8 cellular contexts compared by ENCODE assay signal in genomic region chr22:41524283-41524682, GRCh38. TPM values are rescaled to one million over a fixed set of nuclear protein-coding genes. Genes with fewer than 3 reads are reported as not detected.
A peak's percentile ranks its signal among the peaks of the same experiment; 100 is the strongest.
DNase-seq lines count a peak whose midpoint lies in the region; ATAC-seq, FAIRE-seq and TF ChIP-seq lines count a peak whose summit lies in the region.
"Had no signal": no experiment of that assay in that cellular context is flagged by ENCODE, and none has a peak within 500 bp of the region (broad histone marks: within the 10 kb centered on the region; RNA-seq: fewer than 3 reads in every experiment).

No MANE protein-coding gene starts in this region.

- peak overlapping the region; percentile 84 for H4K91ac ChIP-seq in IMR-90 (ENCODE audit: insufficient read depth, low read depth, low read length)

- DNase-seq in IMR-90 (peak; percentile 78), K562 (ENCODE audit: extremely low read depth in 1 of 4, low spot score in 3 of 4) (no peak), kidney (peak; percentile 86), 8988T (no peak), MM.1S (no peak)
- DNase-seq: trophoblast cell had no signal

- peak overlapping the region; percentile 86 for H2AK9ac ChIP-seq in IMR-90 (replicated peaks; ENCODE audit: low read depth, low read length, poor library complexity)

- H4K20me1 ChIP-seq in IMR-90 (ENCODE audit: insufficient read depth, low read length), result peaks cover 26% of the 10 kb centered on the region
- no peaks in the 10 kb centered on the region; the same call in 1 of the 2 replicates for H4K20me1 ChIP-seq in K562 (replicated peaks; ENCODE audit: control insufficient read depth, insufficient read depth, low read length)
- no peaks in the 10 kb centered on the region for H4K20me1 ChIP-seq in MM.1S (ENCODE audit: insufficient read depth, low read length)

- no peaks in the 10 kb centered on the region for H3K9me3 ChIP-seq in IMR-90 (ENCODE audit: control insufficient read depth, insufficient read depth, low read length)
- no peaks in the 10 kb centered on the region for H3K9me3 ChIP-seq in K562 (replicated peaks; ENCODE audit: control insufficient read depth, insufficient read depth, low read depth, low read length)
- no peaks in the 10 kb centered on the region for H3K9me3 ChIP-seq in kidney (ENCODE audit: control insufficient read depth in 1 of 2, low read length in 2 of 2)
- no peaks in the 10 kb centered on the region for H3K9me3 ChIP-seq in stomach smooth muscle (ENCODE audit: control insufficient read depth in 2 of 2, low read length in 2 of 2)
- H3K9me3 ChIP-seq in MM.1S (replicated peaks; ENCODE audit: insufficient read depth, low read length), result no peaks in the 10 kb centered on the region

- in situ Hi-C loops in IMR-90 (cut with MboI; ENCODE audit: low sequenced_read_pairs), result loop anchor here (25.0 kb wide), 1 partner anchor 587 kb away; no protein-coding TSS in a partner anchor
- in situ Hi-C loops in K562 (cut with MboI), result no loop called here

- H3K4me3 ChIP-seq in IMR-90 (ENCODE audit: insufficient read depth, low read depth, low read length) (no peak overlapping the region), K562 (no peak overlapping the region), kidney (ENCODE audit: low read length in 2 of 2) (no peak overlapping the region), stomach smooth muscle (ENCODE audit: low read length in 2 of 2) (peak overlapping the region; percentile 7 to 44), MM.1S (ENCODE audit: low read length) (no peak overlapping the region)

- H3K56ac ChIP-seq in IMR-90 (ENCODE audit: extremely low read depth, insufficient read depth, low read length), result peak overlapping the region; percentile 28; the same call in 1 of the 2 replicates

- FAIRE-seq in K562 (lab: Jason Lieb, UNC) (no peak), kidney (lab: Jason Lieb, UNC) (no peak)

- no peak for TF ChIP-seq RAD21 in IMR-90 (IDR thresholded peaks at IDR 0.05; ENCODE audit: low read length)
- no peak for TF ChIP-seq RAD21 in K562 (CRISPR knock-in tag; conservative IDR thresholded peaks at IDR 0.05 in 1 of 2, IDR thresholded peaks at IDR 0.05 in 1 of 2)

- TF ChIP-seq POLR2A in IMR-90 (IDR thresholded peaks at IDR 0.05; ENCODE audit: low read depth, low read length) (no peak), K562 (conservative IDR thresholded peaks at IDR 0.05) (0 out of 2 replicates have a peak, but pooled peaks have one; percentile 30)

- H3K79me2 ChIP-seq in K562 (ENCODE audit: control insufficient read depth, insufficient read depth, low read length) (no peaks in the 10 kb centered on the region; the same call in 2 of the 3 replicates), MM.1S (ENCODE audit: low read length) (no peaks in the 10 kb centered on the region; the same call in 1 of the 2 replicates)

- peaks cover 25% of the 10 kb centered on the region for H3K4me1 ChIP-seq in IMR-90 (ENCODE audit: control insufficient read depth, insufficient read depth, low read length)
- peaks cover 24 to 55% of the 10 kb centered on the region in 2 experiments for H3K4me1 ChIP-seq in K562 (replicated peaks in 1 of 2; ENCODE audit: control insufficient read depth in 2 of 2, insufficient read depth in 2 of 2, low read length in 2 of 2)
- peaks cover 17 to 24% of the 10 kb centered on the region in 2 donors for H3K4me1 ChIP-seq in kidney (ENCODE audit: control insufficient read depth in 1 of 2, insufficient read depth in 1 of 2, low read depth in 1 of 2, low read length in 2 of 2)
- H3K4me1 ChIP-seq in stomach smooth muscle (ENCODE audit: control insufficient read depth, insufficient read depth, low read length), result peaks cover 47% of the 10 kb centered on the region
- H3K4me1 ChIP-seq in MM.1S (ENCODE audit: low read length), result no peaks in the 10 kb centered on the region

- H2BK20ac ChIP-seq in IMR-90 (ENCODE audit: low read depth, low read length), result peak overlapping the region; percentile 72

- ATAC-seq in IMR-90 (ENCODE audit: low read depth) (peak; percentile 65), K562 (no peak), GM21423 (IDR thresholded peaks at IDR 0.05; ENCODE audit: unreplicated experiment) (no peak)

- H3K23ac ChIP-seq in IMR-90 (ENCODE audit: low read depth, low read length), result peak overlapping the region; percentile 90; the same call in 1 of the 2 replicates

- H2AFZ ChIP-seq in IMR-90 (replicated peaks; ENCODE audit: low read length, poor library complexity), result peak overlapping the region; percentile 64
- no peak overlapping the region for H2AFZ ChIP-seq in K562 (ENCODE audit: low read depth, low read length)
- no peak overlapping the region for H2AFZ ChIP-seq in MM.1S (ENCODE audit: low read length)

- peak overlapping the region; percentile 91 for H2BK120ac ChIP-seq in IMR-90 (ENCODE audit: low read depth, low read length)

- WGBS in IMR-90 (ENCODE audit: extremely low coverage in 2 of 2, insufficient read length in 1 of 2), 2 experiments, result 45% methylated on average over 7 of the region's 12 CpGs; no CpG with 5 or more reads in 1 of the 2 experiments
- 76% methylated on average over 9 of the region's 12 CpGs for WGBS in K562 (ENCODE audit: insufficient coverage, low coverage, missing lambda C conversion rate)

- peak overlapping the region; percentile 67 for H3K4me2 ChIP-seq in IMR-90 (ENCODE audit: low read depth, low read length)
- peak overlapping the region; percentile 51 for H3K4me2 ChIP-seq in K562 (ENCODE audit: insufficient read depth, low read length)
- H3K4me2 ChIP-seq in MM.1S (ENCODE audit: low read depth, low read length), result no peak overlapping the region

- H3K9me2 ChIP-seq in MM.1S (replicated peaks; ENCODE audit: insufficient read depth, low read length), result no peaks in the 10 kb centered on the region

- H3F3A ChIP-seq in MM.1S (ENCODE audit: insufficient read depth, low read length), result peaks cover 7% of the 10 kb centered on the region

- peak overlapping the region; percentile 35; the same call in 2 of the 3 replicates for H2BK15ac ChIP-seq in IMR-90 (ENCODE audit: low read depth, low read length)

- BruUV-seq in IMR-90 (replicated peaks; lab: Mats Ljungman, UMichigan) (no TSS peak), K562 (replicated peaks; lab: Mats Ljungman, UMichigan) (no TSS peak)

- H2AK5ac ChIP-seq in IMR-90 (ENCODE audit: low read depth, low read length), result peak overlapping the region; percentile 96

- H3K14ac ChIP-seq in IMR-90 (replicated peaks; ENCODE audit: low read depth, low read length), result peak overlapping the region; percentile 71

- peak overlapping the region; percentile 90 to 94; a peak in 3 of 4 replicates for H4K8ac ChIP-seq in IMR-90 (ENCODE audit: low read depth in 2 of 2, low read length in 2 of 2)

- H3K18ac ChIP-seq in IMR-90 (ENCODE audit: low read depth, low read length), result peak overlapping the region; percentile 87

- CTCF ChIA-PET in IMR-90 (lab: Yijun Ruan, JAX) (interaction anchor here (0.6 to 1.7 kb wide), 4 partner anchors 20 to 156 kb away, joined by 3 to 8 read pairs (median 3); partner anchors contain the start of gene POLR3H), K562 (lab: Yijun Ruan, JAX; ENCODE audit: low intra/inter-chr PET ratio) (no interaction called here)

- POLR2A ChIA-PET in IMR-90 (lab: Charles Lee; ENCODE audit: unreplicated experiment) (no interaction called here), K562 (lab: Yijun Ruan, JAX) (interaction anchor here (0.7 to 0.9 kb wide), 2 partner anchors 56 to 79 kb away, joined by 3 read pairs; partner anchors contain the start of genes ACO2 and PHF5A)

- peak overlapping the region; percentile 89 for H4K5ac ChIP-seq in IMR-90 (ENCODE audit: low read depth, low read length)

- H3K4ac ChIP-seq in IMR-90 (ENCODE audit: low read depth, low read length), result peak overlapping the region; percentile 94

- peaks cover 6 to 43% of the 10 kb centered on the region in 2 experiments; a peak in 3 of 4 replicates for H3K79me1 ChIP-seq in IMR-90 (ENCODE audit: low read depth in 1 of 2, low read length in 2 of 2)

- H2BK5ac ChIP-seq in IMR-90 (ENCODE audit: low read depth, low read length, poor library complexity, severe bottlenecking), result peak overlapping the region; percentile 95

- no peak for TF ChIP-seq EP300 in K562 (IDR thresholded peaks at IDR 0.05; ENCODE audit: low read length)

- H3K9ac ChIP-seq in IMR-90 (ENCODE audit: low read depth, low read length) (peak overlapping the region; percentile 51; the same call in 1 of the 2 replicates), K562 (ENCODE audit: insufficient read depth in 1 of 2, low read depth in 2 of 2, low read length in 2 of 2) (peak overlapping the region; percentile 67 to 90), kidney (ENCODE audit: low read length in 2 of 2) (no peak overlapping the region), stomach smooth muscle (ENCODE audit: low read length in 2 of 2) (peak overlapping the region in 1 of 2 donors; percentile 68), MM.1S (ENCODE audit: low read length) (no peak overlapping the region)

- peaks cover 15% of the 10 kb centered on the region; the same call in 1 of the 2 replicates for H3K9me1 ChIP-seq in IMR-90 (ENCODE audit: insufficient read depth, low read length)
- H3K9me1 ChIP-seq in K562 (ENCODE audit: control insufficient read depth, insufficient read depth, low read length), result no peaks in the 10 kb centered on the region

- H3K36me3 ChIP-seq in IMR-90 (ENCODE audit: control insufficient read depth, insufficient read depth, low read length) (peaks cover 53% of the 10 kb centered on the region), K562 (ENCODE audit: control insufficient read depth, insufficient read depth, low read length) (peaks cover 85% of the 10 kb centered on the region), kidney (ENCODE audit: control insufficient read depth in 1 of 2, insufficient read depth in 2 of 2, low read length in 2 of 2) (peaks cover 38 to 78% of the 10 kb centered on the region in 2 donors), stomach smooth muscle (ENCODE audit: control insufficient read depth in 2 of 2, insufficient read depth in 2 of 2, low read length in 2 of 2) (peaks cover 44 to 52% of the 10 kb centered on the region in 2 donors), MM.1S (replicated peaks; ENCODE audit: insufficient read depth, low read length) (peaks cover 11% of the 10 kb centered on the region)

- H3K27me3 ChIP-seq in IMR-90 (ENCODE audit: control insufficient read depth, insufficient read depth, low read length) (no peaks in the 10 kb centered on the region), K562 (ENCODE audit: control insufficient read depth in 2 of 2, insufficient read depth in 2 of 2, low read length in 2 of 2) (no peaks in the 10 kb centered on the region), stomach smooth muscle (ENCODE audit: control insufficient read depth in 1 of 2, insufficient read depth in 2 of 2, low read length in 2 of 2) (no peaks in the 10 kb centered on the region), MM.1S (replicated peaks; ENCODE audit: insufficient read depth, low read length) (no peaks in the 10 kb centered on the region)

- dilution Hi-C loops in IMR-90 (cut with HindIII; ENCODE audit: low sequenced_read_pairs, unreplicated experiment), result no loop called here

- peak overlapping the region; percentile 94 for H3K27ac ChIP-seq in IMR-90 (ENCODE audit: insufficient read depth, low read length)
- H3K27ac ChIP-seq in K562 (ENCODE audit: extremely low read depth, low read depth, low read length), result peak overlapping the region; percentile 84
- peak overlapping the region; percentile 69 to 84 for H3K27ac ChIP-seq in kidney (ENCODE audit: low read depth in 2 of 2, low read length in 2 of 2)
- H3K27ac ChIP-seq in stomach smooth muscle (ENCODE audit: low read length), result peak overlapping the region; percentile 88
- H3K27ac ChIP-seq in MM.1S (ENCODE audit: low read length), result no peak overlapping the region

- TF ChIP-seq CTCF in IMR-90 (conservative IDR thresholded peaks at IDR 0.05; ENCODE audit: low read depth, low read length) (no peak), K562 (IDR thresholded peaks at IDR 0.05 in 2 of 3, conservative IDR thresholded peaks at IDR 0.05 in 1 of 3; ENCODE audit: insufficient read depth in 2 of 3, low read depth in 1 of 3, low read length in 3 of 3) (no peak), kidney (IDR thresholded peaks at IDR 0.05; ENCODE audit: borderline replicate concordance, extremely low read depth, insufficient read depth) (no peak), MM.1S (IDR thresholded peaks at IDR 0.05; ENCODE audit: low read length) (no peak)

- intact Hi-C loops in IMR-90 (cut with micrococcal nuclease) (loop anchor here (1.0 kb wide), 1 partner anchor 78 kb away; the partner anchor contains the start of gene TOB2), K562 (cut with micrococcal nuclease) (no loop called here), kidney (cut with DNase I) (no loop called here)

RNA-seq across cellular contexts. Expression of gene POLR3H, which starts 20.0 kb away (rescaled TPM):
- 37.8 and 39.7 TPM in 2 replicates for total RNA-seq in IMR-90 (2012; rRNA removed)
- polyA plus RNA-seq in IMR-90 (2012; rRNA removed), result 62.1 and 67.8 TPM in 2 replicates
- polyA plus RNA-seq in IMR-90 (2012; cell fraction: cytosol; rRNA removed), result 47.0 and 48.8 TPM in 2 replicates
- 34.7 and 48.2 TPM in 2 replicates for polyA plus RNA-seq in IMR-90 (2012; cell fraction: nucleus; rRNA removed; ENCODE audit: low replicate concordance)
- total RNA-seq in K562 (2011; cell fraction: chromatin; rRNA removed; ENCODE audit: low replicate concordance), result 27.2 and 67.1 TPM in 2 replicates
- total RNA-seq in K562 (2011; cell fraction: nucleolus; rRNA removed), result 34.1 and 37.9 TPM in 2 replicates
- total RNA-seq in K562 (2011; cell fraction: nucleoplasm; rRNA removed), result 29.8 and 33.0 TPM in 2 replicates
- 14.2 and 14.3 TPM in 2 replicates for total RNA-seq in K562 (2014; rRNA removed)
- total RNA-seq in K562 (2014; rRNA removed; fragmentation: Illumina TruSeq; extraction: Trizol), result 13.8 and 17.7 TPM in 2 replicates
- total RNA-seq in K562 (2015; rRNA removed; fragmentation: Illumina TruSeq; extraction: Trizol), result 21.7 and 22.2 TPM in 2 replicates
- 48.4 and 49.8 TPM in 2 replicates for total RNA-seq in K562 (2021)
- polyA plus RNA-seq in K562 (2011; rRNA removed), result 33.8 and 33.9 TPM in 2 replicates
- polyA plus RNA-seq in K562 (2011; cell fraction: cytosol; rRNA removed), result 46.1 and 57.0 TPM in 2 replicates
- 24.1 and 29.3 TPM in 2 replicates for polyA plus RNA-seq in K562 (2011; cell fraction: nucleus; rRNA removed)
- polyA plus RNA-seq in K562 (2012), result 20.2 and 42.2 TPM in 2 replicates
- polyA plus RNA-seq in K562 (2014; fragmentation: Illumina TruSeq; extraction: Trizol), result 38.6 and 39.5 TPM in 2 replicates
- 10 to 100 TPM in 1 of 2 experiments, 1 to 10 TPM in 1; 5.3 to 10.3 TPM for polyA plus RNA-seq in K562 (2014; fragmentation: Nextera tagmentation; extraction: Ambion mirVana)
- polyA plus RNA-seq in K562 (2014; rRNA removed), result 32.5 and 33.8 TPM in 2 replicates
- polyA minus RNA-seq in K562 (2011; rRNA and poly(A)+ RNA removed), result 30.2 and 42.0 TPM in 2 replicates
- polyA minus RNA-seq in K562 (2011; cell fraction: cytosol; rRNA and poly(A)+ RNA removed), result 12.9 and 14.1 TPM in 2 replicates
- 14.0 and 14.7 TPM in 2 replicates for polyA minus RNA-seq in K562 (2011; cell fraction: nucleus; rRNA and poly(A)+ RNA removed)
- 39.4 TPM for total RNA-seq in kidney
- 37.4 TPM for polyA plus RNA-seq in kidney (ENCODE audit: insufficient read depth, low read depth, low replicate concordance)

RNA-seq across cellular contexts. Expression of gene CSDC2, which starts 36.5 kb away (rescaled TPM):
- total RNA-seq in IMR-90 (2012; rRNA removed) (2.5 and 2.8 TPM in 2 replicates), K562 (2014; rRNA removed) (not detected in 2 replicates), K562 (2014; rRNA removed; fragmentation: Illumina TruSeq; extraction: Trizol) (not detected in 2 replicates), K562 (2015; rRNA removed; fragmentation: Illumina TruSeq; extraction: Trizol) (not detected in 2 replicates), K562 (2021) (0.09 and 0.11 TPM in 2 replicates), kidney (7.8 TPM)
- polyA plus RNA-seq in IMR-90 (2012; rRNA removed) (23.1 and 26.3 TPM in 2 replicates), K562 (2011; rRNA removed) (not detected in 2 replicates), K562 (2014; fragmentation: Illumina TruSeq; extraction: Trizol) (not detected in 2 replicates), K562 (2014; fragmentation: Nextera tagmentation; extraction: Ambion mirVana) (not detected), K562 (2014; rRNA removed) (0.09 TPM in 1 of 2 replicates, not detected in the other), kidney (ENCODE audit: insufficient read depth, low read depth, low replicate concordance) (47.1 TPM)
- polyA plus RNA-seq in IMR-90 (2012; cell fraction: cytosol; rRNA removed), result 13.8 and 28.0 TPM in 2 replicates
- polyA plus RNA-seq in IMR-90 (2012; cell fraction: nucleus; rRNA removed; ENCODE audit: low replicate concordance), result 55.2 and 128 TPM in 2 replicates
- total RNA-seq in K562 (2011; cell fraction: chromatin; rRNA removed; ENCODE audit: low replicate concordance), result 0.16 TPM in 1 of 2 replicates, not detected in the other
- 0.13 TPM in 1 of 2 replicates, not detected in the other for total RNA-seq in K562 (2011; cell fraction: nucleolus; rRNA removed)
- total RNA-seq in K562 (2011; cell fraction: nucleoplasm; rRNA removed), result not detected in 2 replicates
- polyA plus RNA-seq in K562 (2011; cell fraction: cytosol; rRNA removed), result 0.01 and 0.06 TPM in 2 replicates
- 0.08 and 0.14 TPM in 2 replicates for polyA plus RNA-seq in K562 (2011; cell fraction: nucleus; rRNA removed)
- 0.09 and 0.10 TPM in 2 replicates for polyA plus RNA-seq in K562 (2012)
- not detected in 2 replicates for polyA minus RNA-seq in K562 (2011; rRNA and poly(A)+ RNA removed)
- not detected in 2 replicates for polyA minus RNA-seq in K562 (2011; cell fraction: cytosol; rRNA and poly(A)+ RNA removed)
- polyA minus RNA-seq in K562 (2011; cell fraction: nucleus; rRNA and poly(A)+ RNA removed), result not detected in 2 replicates

RNA-seq across cellular contexts. Expression of gene ACO2, which starts 55.4 kb away (rescaled TPM):
- total RNA-seq in IMR-90 (2012; rRNA removed) (65.3 and 71.3 TPM in 2 replicates), K562 (2014; rRNA removed) (84.1 and 116 TPM in 2 replicates), K562 (2014; rRNA removed; fragmentation: Illumina TruSeq; extraction: Trizol) (34.1 and 42.1 TPM in 2 replicates), K562 (2015; rRNA removed; fragmentation: Illumina TruSeq; extraction: Trizol) (52.5 and 53.3 TPM in 2 replicates), K562 (2021) (117 and 119 TPM in 2 replicates), kidney (119 TPM)
- polyA plus RNA-seq in IMR-90 (2012; rRNA removed) (69.5 and 72.9 TPM in 2 replicates), K562 (2011; rRNA removed) (17.0 and 41.7 TPM in 2 replicates), K562 (2014; fragmentation: Illumina TruSeq; extraction: Trizol) (109 and 111 TPM in 2 replicates), K562 (2014; fragmentation: Nextera tagmentation; extraction: Ambion mirVana) (10 to 100 TPM; 16.2 to 28.7 TPM), K562 (2014; rRNA removed) (43.2 and 54.6 TPM in 2 replicates), kidney (ENCODE audit: insufficient read depth, low read depth, low replicate concordance) (262 TPM)
- 55.7 and 81.0 TPM in 2 replicates for polyA plus RNA-seq in IMR-90 (2012; cell fraction: cytosol; rRNA removed)
- polyA plus RNA-seq in IMR-90 (2012; cell fraction: nucleus; rRNA removed; ENCODE audit: low replicate concordance), result 43.2 and 73.9 TPM in 2 replicates
- 66.8 and 134 TPM in 2 replicates for total RNA-seq in K562 (2011; cell fraction: chromatin; rRNA removed; ENCODE audit: low replicate concordance)
- 96.2 and 100 TPM in 2 replicates for total RNA-seq in K562 (2011; cell fraction: nucleolus; rRNA removed)
- 83.8 and 84.8 TPM in 2 replicates for total RNA-seq in K562 (2011; cell fraction: nucleoplasm; rRNA removed)
- 32.6 and 36.3 TPM in 2 replicates for polyA plus RNA-seq in K562 (2011; cell fraction: cytosol; rRNA removed)
- polyA plus RNA-seq in K562 (2011; cell fraction: nucleus; rRNA removed), result 119 and 126 TPM in 2 replicates
- polyA plus RNA-seq in K562 (2012), result 86.0 and 125 TPM in 2 replicates
- 14.8 and 25.3 TPM in 2 replicates for polyA minus RNA-seq in K562 (2011; rRNA and poly(A)+ RNA removed)
- 42.2 and 69.6 TPM in 2 replicates for polyA minus RNA-seq in K562 (2011; cell fraction: cytosol; rRNA and poly(A)+ RNA removed)
- 39.7 and 49.1 TPM in 2 replicates for polyA minus RNA-seq in K562 (2011; cell fraction: nucleus; rRNA and poly(A)+ RNA removed)

RNA-seq across cellular contexts. Expression of gene PHF5A, which starts 55.8 kb away (rescaled TPM):
- total RNA-seq in IMR-90 (2012; rRNA removed) (50.9 and 76.1 TPM in 2 replicates), K562 (2014; rRNA removed) (92.7 and 94.8 TPM in 2 replicates), K562 (2014; rRNA removed; fragmentation: Illumina TruSeq; extraction: Trizol) (112 and 117 TPM in 2 replicates), K562 (2015; rRNA removed; fragmentation: Illumina TruSeq; extraction: Trizol) (97.7 and 101 TPM in 2 replicates), K562 (2021) (69.5 and 73.2 TPM in 2 replicates), kidney (34.0 TPM)
- polyA plus RNA-seq in IMR-90 (2012; rRNA removed) (49.1 and 54.9 TPM in 2 replicates), K562 (2011; rRNA removed) (94.3 and 119 TPM in 2 replicates), K562 (2014; fragmentation: Illumina TruSeq; extraction: Trizol) (101 and 109 TPM in 2 replicates), K562 (2014; fragmentation: Nextera tagmentation; extraction: Ambion mirVana) (10 to 100 TPM; 14.2 to 30.9 TPM), K562 (2014; rRNA removed) (144 and 150 TPM in 2 replicates), kidney (ENCODE audit: insufficient read depth, low read depth, low replicate concordance) (42.2 TPM)
- 14.7 and 25.4 TPM in 2 replicates for polyA plus RNA-seq in IMR-90 (2012; cell fraction: cytosol; rRNA removed)
- 14.0 and 14.6 TPM in 2 replicates for polyA plus RNA-seq in IMR-90 (2012; cell fraction: nucleus; rRNA removed; ENCODE audit: low replicate concordance)
- 13.0 and 18.7 TPM in 2 replicates for total RNA-seq in K562 (2011; cell fraction: chromatin; rRNA removed; ENCODE audit: low replicate concordance)
- 18.2 and 18.6 TPM in 2 replicates for total RNA-seq in K562 (2011; cell fraction: nucleolus; rRNA removed)
- 19.8 and 20.8 TPM in 2 replicates for total RNA-seq in K562 (2011; cell fraction: nucleoplasm; rRNA removed)
- polyA plus RNA-seq in K562 (2011; cell fraction: cytosol; rRNA removed), result 65.2 and 100 TPM in 2 replicates
- 24.5 and 36.1 TPM in 2 replicates for polyA plus RNA-seq in K562 (2011; cell fraction: nucleus; rRNA removed)
- polyA plus RNA-seq in K562 (2012), result 39.8 and 74.3 TPM in 2 replicates
- 45.3 and 47.4 TPM in 2 replicates for polyA minus RNA-seq in K562 (2011; rRNA and poly(A)+ RNA removed)
- 10.5 and 16.9 TPM in 2 replicates for polyA minus RNA-seq in K562 (2011; cell fraction: cytosol; rRNA and poly(A)+ RNA removed)
- polyA minus RNA-seq in K562 (2011; cell fraction: nucleus; rRNA and poly(A)+ RNA removed), result 6.3 and 9.4 TPM in 2 replicates

Comparison
In these comparisons a context has a peak if more than half of its experiments do, and no peak if none do; other contexts are left out.
1. DNase-seq: peak in IMR-90 (single experiment) and kidney (single experiment); none in K562 (0 of 4), 8988T (single experiment) and MM.1S (single experiment).
2. H3K4me3 ChIP-seq: peak in stomach smooth muscle (2 of 2); none in IMR-90 (single experiment), K562 (single experiment), kidney (0 of 2) and MM.1S (single experiment).
3. H3K9ac ChIP-seq: peak in IMR-90 (single experiment) and K562 (2 of 2); none in kidney (0 of 2) and MM.1S (single experiment).